In the genomic region with DNA sequence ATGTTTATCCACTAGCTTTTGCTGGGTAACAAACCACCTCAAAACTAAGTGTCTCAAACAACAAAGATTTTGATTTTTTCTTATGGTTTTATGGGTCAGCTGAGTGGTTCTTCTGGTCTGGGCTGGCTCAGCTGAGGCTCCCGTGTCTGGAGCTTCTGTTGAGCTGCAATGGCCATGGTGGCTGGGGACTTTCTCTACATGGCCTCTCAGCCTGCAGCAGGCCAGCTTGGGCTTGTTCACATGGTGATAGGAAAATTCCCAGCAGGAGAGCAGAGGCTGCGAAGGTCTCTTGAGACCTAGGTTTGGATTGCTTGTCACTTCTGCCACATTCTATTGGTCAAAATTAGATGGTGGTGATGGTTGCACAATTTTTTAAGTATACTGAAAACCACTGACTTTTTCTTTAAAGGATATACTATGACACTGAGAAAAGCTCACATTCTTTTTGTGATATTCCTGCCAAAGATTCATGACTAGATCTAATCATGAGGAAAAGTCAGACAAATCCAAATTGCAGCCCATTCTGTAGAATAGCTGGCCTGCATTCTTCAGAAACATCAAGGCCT, we compare ENCODE assay signal across 13 cellular contexts. TPM values are rescaled to one million over a fixed set of nuclear protein-coding genes. Genes with fewer than 3 reads are reported as not detected.
"Had no signal": no experiment of that assay in that cellular context is flagged by ENCODE, and none has a peak within 500 bp of the region (broad histone marks: within the 10 kb centered on the region; RNA-seq: fewer than 3 reads in every experiment).

No MANE protein-coding gene starts in this region.

- H3K9me3 ChIP-seq: body of pancreas, gastrocnemius medialis, pancreas, testis had no signal

- H3K4me3 ChIP-seq: body of pancreas, gastrocnemius medialis, pancreas, testis had no signal

- FAIRE-seq: pancreas had no signal

- H3K36me3 Mint-ChIP-seq: activated naive CD4-positive, alpha-beta T cell treated with anti-CD3 and anti-CD28 coated beads, Interleukin-2, amount 50 U/mL, for 24 hours had no signal

- H3K4me1 ChIP-seq: body of pancreas, pancreas, testis had no signal

- H3K27me3 ChIP-seq: body of pancreas, gastrocnemius medialis, pancreas, testis had no signal

- H3K4me3 Mint-ChIP-seq: activated naive CD4-positive, alpha-beta T cell treated with anti-CD3 and anti-CD28 coated beads, Interleukin-2, amount 50 U/mL, for 24 hours; central memory CD8-positive, alpha-beta T cell had no signal

- DNase-seq: activated CD4-positive, alpha-beta T cell treated with anti-CD3 and anti-CD28 coated beads, Interleukin-2, amount 50 U/mL, for 1 hour; amniotic stem cell; body of pancreas; dermis blood vessel endothelial cell; gastrocnemius medialis; pancreas; stimulated activated CD4-positive, alpha-beta T cell treated with anti-CD3 and anti-CD28 coated beads, Interleukin-2, amount 100 ng/mL, for 48 hours; stimulated activated naive CD4-positive, alpha-beta T cell treated with Interleukin-2 at 50 U/mL for 16 hours; T-helper 2 cell; testis had no signal

- H3K4me1 Mint-ChIP-seq: activated naive CD4-positive, alpha-beta T cell treated with anti-CD3 and anti-CD28 coated beads, Interleukin-2, amount 50 U/mL, for 24 hours; central memory CD8-positive, alpha-beta T cell had no signal

- ATAC-seq: body of pancreas, gastrocnemius medialis, pancreas had no signal

- H3K9me3 Mint-ChIP-seq: activated naive CD4-positive, alpha-beta T cell treated with anti-CD3 and anti-CD28 coated beads, Interleukin-2, amount 50 U/mL, for 24 hours had no signal

- H3K27ac ChIP-seq: body of pancreas, pancreas, testis had no signal

- H3K36me3 ChIP-seq: gastrocnemius medialis, pancreas had no signal

- H3K27me3 Mint-ChIP-seq: activated naive CD4-positive, alpha-beta T cell treated with anti-CD3 and anti-CD28 coated beads, Interleukin-2, amount 50 U/mL, for 24 hours; central memory CD8-positive, alpha-beta T cell had no signal

- H3K27ac Mint-ChIP-seq: activated naive CD4-positive, alpha-beta T cell treated with anti-CD3 and anti-CD28 coated beads, Interleukin-2, amount 50 U/mL, for 24 hours had no signal

RNA-seq across cellular contexts. Expression of a gene that starts 35.2 kb away (rescaled TPM):
- polyA plus RNA-seq: neural cell had no signal
